In the genomic region with DNA sequence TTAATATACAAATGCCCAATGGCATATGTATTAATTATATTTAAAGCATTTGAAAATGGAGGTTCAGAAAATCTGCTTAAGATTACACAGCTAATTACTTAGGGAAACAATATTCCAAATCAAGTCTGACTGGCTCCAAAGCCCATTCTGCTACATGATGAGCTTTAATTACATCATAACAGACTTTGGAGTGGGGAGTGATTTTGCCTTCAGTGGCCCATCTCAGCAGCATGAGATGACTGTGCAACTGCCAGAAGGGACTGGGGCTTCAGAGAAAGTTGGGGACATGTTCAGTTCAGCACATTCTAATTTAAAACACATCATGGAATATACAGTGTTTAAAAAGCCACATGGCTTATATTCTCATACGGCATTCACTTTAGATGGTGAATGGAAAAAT, we compare ENCODE assay signal across 18 cellular contexts.
DNase-seq lines count a peak whose midpoint lies in the region; FAIRE-seq and TF ChIP-seq lines count a peak whose summit lies in the region.
"Had no signal": no experiment of that assay in that cellular context is flagged by ENCODE, and none has a peak within 500 bp of the region (broad histone marks: within the 10 kb centered on the region; RNA-seq: fewer than 3 reads in every experiment).

No MANE protein-coding gene starts in this region.

- peaks cover 0 to 14% (median 1%) of the 10 kb centered on the region in 6 donors for H3K36me3 ChIP-seq in spleen
- H3K36me3 ChIP-seq: BE2C had no signal

- peak overlapping the region; percentile 69 for H3K27ac Mint-ChIP-seq in osteocyte (ENCODE audit: unreplicated experiment)
- H3K27ac Mint-ChIP-seq: CD4-positive, CD25-positive, alpha-beta regulatory T cell; CD8-positive, alpha-beta memory T cell had no signal

- TF ChIP-seq CTCF in D721Med (IDR thresholded peaks at IDR 0.05; ENCODE audit: insufficient read depth, missing control alignments) (no peak), osteocyte (IDR thresholded peaks at IDR 0.05) (no peak), spleen (IDR thresholded peaks at IDR 0.05 in 8 of 11, conservative IDR thresholded peaks at IDR 0.05 in 3 of 11) (no peak)

- no peaks in the 10 kb centered on the region for H3K27me3 ChIP-seq in spleen (replicated peaks in 1 of 7)
- H3K27me3 ChIP-seq: BE2C had no signal

- no peak overlapping the region for H3K4me3 Mint-ChIP-seq in osteocyte (ENCODE audit: unreplicated experiment)
- H3K4me3 Mint-ChIP-seq: CD4-positive, CD25-positive, alpha-beta regulatory T cell; CD8-positive, alpha-beta memory T cell had no signal

- intact Hi-C loops in spleen (cut with DNase I; ENCODE audit: low total_unique reads): no loop called here

- peaks cover 47% of the 10 kb centered on the region for H3K4me1 Mint-ChIP-seq in osteocyte (ENCODE audit: unreplicated experiment)
- H3K4me1 Mint-ChIP-seq: CD4-positive, CD25-positive, alpha-beta regulatory T cell; CD8-positive, alpha-beta memory T cell had no signal

- no peaks in the 10 kb centered on the region for H3K27me3 Mint-ChIP-seq in osteocyte (ENCODE audit: unreplicated experiment)
- H3K27me3 Mint-ChIP-seq: CD4-positive, CD25-positive, alpha-beta regulatory T cell; CD8-positive, alpha-beta memory T cell had no signal

- no peak overlapping the region for H3K4me3 ChIP-seq in spleen
- H3K4me3 ChIP-seq: K562 had no signal

- H3K4me1 ChIP-seq in spleen: no peaks in the 10 kb centered on the region
- H3K4me1 ChIP-seq: BE2C had no signal

- FAIRE-seq in D721Med (lab: Jason Lieb, UNC) (peak; percentile 63), H54 (lab: Jason Lieb, UNC) (peak; percentile 71), GM19239 (lab: Jason Lieb, UNC) (no peak)
- FAIRE-seq: K562 had no signal

- H3K9me3 Mint-ChIP-seq in osteocyte (ENCODE audit: unreplicated experiment): no peaks in the 10 kb centered on the region
- H3K9me3 Mint-ChIP-seq: CD8-positive, alpha-beta memory T cell had no signal

- H3K36me3 Mint-ChIP-seq in osteocyte (ENCODE audit: unreplicated experiment): peaks cover 69% of the 10 kb centered on the region
- H3K36me3 Mint-ChIP-seq: CD4-positive, CD25-positive, alpha-beta regulatory T cell; CD8-positive, alpha-beta memory T cell had no signal

- no peaks in the 10 kb centered on the region for H3K9me3 ChIP-seq in spleen
- H3K9me3 ChIP-seq: BE2C, Caco-2 had no signal

- WGBS in spleen, 5 donors: 82 to 98% (median 89%) methylated on average over 1 of the region's 1 CpG

- DNase-seq in D721Med (ENCODE audit: insufficient read length, low spot score) (peak; percentile 11), H54 (ENCODE audit: insufficient read length, low spot score) (no peak), NCI-H82 treated with DMSO at 0.1 percent for 48 hours (lab: John Stamatoyannopoulos, UW; ENCODE audit: unreplicated experiment) (peak; percentile 67), osteocyte (ENCODE audit: extremely low spot score, unreplicated experiment) (no peak), spleen (no peak), COR-L47 (lab: John Stamatoyannopoulos, UW) (no peak), GM19239 (ENCODE audit: insufficient read length, low spot score) (no peak)
- DNase-seq in activated CD4-positive, CD25-positive, alpha-beta regulatory T cell (lab: John Stamatoyannopoulos, UW): no peak
- DNase-seq: ACHN; BE2C; C1 segment of cervical spinal cord; Caco-2; CD4-positive, CD25-positive, alpha-beta regulatory T cell; CD8-positive, alpha-beta memory T cell; DMS79 treated with DMSO at 0.1 percent for 48 hours; GF-D8; HCEC 1CT had no signal

- H3K27ac ChIP-seq in spleen: no peak overlapping the region

- TF ChIP-seq POLR2A in H54 (IDR thresholded peaks at IDR 0.05; ENCODE audit: low read depth, low read length): no peak
- TF ChIP-seq POLR2A in spleen (IDR thresholded peaks at IDR 0.05): no peak

Comparison
In these comparisons a context has a peak if more than half of its experiments do, and no peak if none do; other contexts are left out.
1. DNase-seq: peak in D721Med (single experiment) and NCI-H82 treated with DMSO at 0.1 percent for 48 hours (single experiment); none in H54 (single experiment), osteocyte (single experiment), activated CD4-positive, CD25-positive, alpha-beta regulatory T cell (0 of 4), spleen (single experiment), COR-L47 (single experiment) and GM19239 (single experiment).